In genomic region chr22:47245286-47245685, GRCh38 we compare ENCODE assay signal across 6 cellular contexts.
"Had no signal": no experiment of that assay in that cellular context is flagged by ENCODE, and none has a peak within 500 bp of the region (broad histone marks: within the 10 kb centered on the region; RNA-seq: fewer than 3 reads in every experiment).

No MANE protein-coding gene starts in this region.

- DNase-seq: GM23248, GOT3, H7, IMR-90 had no signal

- H3K36me3 ChIP-seq: HAP-1 had no signal

- H3K9me3 ChIP-seq: HAP-1 had no signal

- H3K4me1 ChIP-seq: HAP-1 had no signal

- H3K27ac ChIP-seq: GM23248 had no signal

- H3K4me3 ChIP-seq: GM23248, HAP-1, K562 had no signal

- H2AFZ ChIP-seq: GM23248 had no signal

- ATAC-seq: K562 had no signal
